In genomic region chr21:43659136-43660000, GRCh38 we compare ENCODE assay signal across 1 cellular context.
TF ChIP-seq lines count a peak whose summit lies in the region.

TSS of gene HSF2BP (minus strand) at chr21:43659488. CDS start at chr21:43658096, 1,392 bp downstream.
A gene with protein sequence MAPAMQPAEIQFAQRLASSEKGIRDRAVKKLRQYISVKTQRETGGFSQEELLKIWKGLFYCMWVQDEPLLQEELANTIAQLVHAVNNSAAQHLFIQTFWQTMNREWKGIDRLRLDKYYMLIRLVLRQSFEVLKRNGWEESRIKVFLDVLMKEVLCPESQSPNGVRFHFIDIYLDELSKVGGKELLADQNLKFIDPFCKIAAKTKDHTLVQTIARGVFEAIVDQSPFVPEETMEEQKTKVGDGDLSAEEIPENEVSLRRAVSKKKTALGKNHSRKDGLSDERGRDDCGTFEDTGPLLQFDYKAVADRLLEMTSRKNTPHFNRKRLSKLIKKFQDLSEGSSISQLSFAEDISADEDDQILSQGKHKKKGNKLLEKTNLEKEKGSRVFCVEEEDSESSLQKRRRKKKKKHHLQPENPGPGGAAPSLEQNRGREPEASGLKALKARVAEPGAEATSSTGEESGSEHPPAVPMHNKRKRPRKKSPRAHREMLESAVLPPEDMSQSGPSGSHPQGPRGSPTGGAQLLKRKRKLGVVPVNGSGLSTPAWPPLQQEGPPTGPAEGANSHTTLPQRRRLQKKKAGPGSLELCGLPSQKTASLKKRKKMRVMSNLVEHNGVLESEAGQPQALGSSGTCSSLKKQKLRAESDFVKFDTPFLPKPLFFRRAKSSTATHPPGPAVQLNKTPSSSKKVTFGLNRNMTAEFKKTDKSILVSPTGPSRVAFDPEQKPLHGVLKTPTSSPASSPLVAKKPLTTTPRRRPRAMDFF (plus strand): TSS chr21:43659560. CDS start chr21:43659665, 105 bp downstream.

TF ChIP-seq in HepG2, 621 proteins besides CTCF, POLR2A, EP300 and RAD21 (continues in another document):
- TF ChIP-seq, protein P1, sequence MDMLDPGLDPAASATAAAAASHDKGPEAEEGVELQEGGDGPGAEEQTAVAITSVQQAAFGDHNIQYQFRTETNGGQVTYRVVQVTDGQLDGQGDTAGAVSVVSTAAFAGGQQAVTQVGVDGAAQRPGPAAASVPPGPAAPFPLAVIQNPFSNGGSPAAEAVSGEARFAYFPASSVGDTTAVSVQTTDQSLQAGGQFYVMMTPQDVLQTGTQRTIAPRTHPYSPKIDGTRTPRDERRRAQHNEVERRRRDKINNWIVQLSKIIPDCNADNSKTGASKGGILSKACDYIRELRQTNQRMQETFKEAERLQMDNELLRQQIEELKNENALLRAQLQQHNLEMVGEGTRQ (IDR thresholded peaks at IDR 0.05; ENCODE audit: low read depth, low read length) = no peak
- TF ChIP-seq, protein P1 (CRISPR knock-in tag; IDR thresholded peaks at IDR 0.05; ENCODE audit: borderline replicate concordance) = no peak; the same call in 1 of the 2 replicates
- no peak; the same call in 1 of the 2 replicates for TF ChIP-seq ZNF230 (CRISPR knock-in tag; IDR thresholded peaks at IDR 0.05)
- no peak for TF ChIP-seq GABPA (IDR thresholded peaks at IDR 0.05; ENCODE audit: low read depth, low read length)
- TF ChIP-seq GABPA (CRISPR knock-in tag; IDR thresholded peaks at IDR 0.05; ENCODE audit: low read depth) = no peak
- 0 out of 2 replicates have a peak, but pooled peaks have one; percentile 52 for TF ChIP-seq CBX5 (CRISPR knock-in tag; IDR thresholded peaks at IDR 0.05; ENCODE audit: borderline replicate concordance)
- TF ChIP-seq KDM5B (CRISPR knock-in tag; IDR thresholded peaks at IDR 0.05; ENCODE audit: borderline replicate concordance) = peak; percentile 98
- no peak for TF ChIP-seq HNRNPUL1 (IDR thresholded peaks at IDR 0.05; ENCODE audit: low read depth, low read length)
- peak; percentile 77 for TF ChIP-seq ZNF800 (CRISPR knock-in tag; IDR thresholded peaks at IDR 0.05)
- peak; percentile 57; the same call in 1 of the 2 replicates for TF ChIP-seq CREM (IDR thresholded peaks at IDR 0.05)
- TF ChIP-seq CREM (CRISPR knock-in tag; IDR thresholded peaks at IDR 0.05) = peak; percentile 71; the same call in 1 of the 2 replicates
- 0 out of 2 replicates have a peak, but pooled peaks have one; percentile 31 for TF ChIP-seq SMAD1 (CRISPR knock-in tag; IDR thresholded peaks at IDR 0.05; ENCODE audit: borderline replicate concordance, low read depth)
- TF ChIP-seq ZNF260 (CRISPR knock-in tag; IDR thresholded peaks at IDR 0.05; ENCODE audit: borderline replicate concordance, low read depth) = no peak
- TF ChIP-seq ZNF558 (CRISPR knock-in tag; IDR thresholded peaks at IDR 0.05; ENCODE audit: borderline replicate concordance) = peak; percentile 98; the same call in 1 of the 2 replicates
- TF ChIP-seq MAFF (IDR thresholded peaks at IDR 0.05; ENCODE audit: low read depth, low read length) = no peak
- TF ChIP-seq MBD4 (IDR thresholded peaks at IDR 0.05; ENCODE audit: borderline replicate concordance, low read length) = no peak
- TF ChIP-seq, protein P2, sequence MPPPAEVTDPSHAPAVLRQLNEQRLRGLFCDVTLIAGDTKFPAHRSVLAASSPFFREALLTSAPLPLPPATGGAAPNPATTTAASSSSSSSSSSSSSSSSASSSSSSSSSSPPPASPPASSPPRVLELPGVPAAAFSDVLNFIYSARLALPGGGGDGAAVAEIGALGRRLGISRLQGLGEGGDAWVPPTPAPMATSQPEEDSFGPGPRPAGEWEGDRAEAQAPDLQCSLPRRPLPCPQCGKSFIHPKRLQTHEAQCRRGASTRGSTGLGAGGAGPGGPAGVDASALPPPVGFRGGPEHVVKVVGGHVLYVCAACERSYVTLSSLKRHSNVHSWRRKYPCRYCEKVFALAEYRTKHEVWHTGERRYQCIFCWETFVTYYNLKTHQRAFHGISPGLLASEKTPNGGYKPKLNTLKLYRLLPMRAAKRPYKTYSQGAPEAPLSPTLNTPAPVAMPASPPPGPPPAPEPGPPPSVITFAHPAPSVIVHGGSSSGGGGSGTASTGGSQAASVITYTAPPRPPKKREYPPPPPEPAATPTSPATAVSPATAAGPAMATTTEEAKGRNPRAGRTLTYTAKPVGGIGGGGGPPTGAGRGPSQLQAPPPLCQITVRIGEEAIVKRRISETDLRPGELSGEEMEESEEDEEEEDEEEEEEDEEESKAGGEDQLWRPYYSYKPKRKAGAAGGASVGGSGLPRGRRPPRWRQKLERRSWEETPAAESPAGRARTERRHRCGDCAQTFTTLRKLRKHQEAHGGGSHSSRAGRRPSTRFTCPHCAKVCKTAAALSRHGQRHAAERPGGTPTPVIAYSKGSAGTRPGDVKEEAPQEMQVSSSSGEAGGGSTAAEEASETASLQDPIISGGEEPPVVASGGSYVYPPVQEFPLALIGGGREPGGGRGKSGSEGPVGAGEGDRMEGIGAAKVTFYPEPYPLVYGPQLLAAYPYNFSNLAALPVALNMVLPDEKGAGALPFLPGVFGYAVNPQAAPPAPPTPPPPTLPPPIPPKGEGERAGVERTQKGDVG (CRISPR knock-in tag; IDR thresholded peaks at IDR 0.05; ENCODE audit: borderline replicate concordance) = peak; percentile 83
- TF ChIP-seq HOXA9 (CRISPR knock-in tag; IDR thresholded peaks at IDR 0.05; ENCODE audit: borderline replicate concordance) = no peak; the same call in 1 of the 2 replicates
- peak; percentile 78 for TF ChIP-seq REXO4 (CRISPR knock-in tag; IDR thresholded peaks at IDR 0.05; ENCODE audit: borderline replicate concordance)
- TF ChIP-seq TEAD3 (CRISPR knock-in tag; optimal IDR thresholded peaks at IDR 0.05; ENCODE audit: borderline replicate concordance) = peak; percentile 80
- TF ChIP-seq MIER3 (CRISPR knock-in tag; IDR thresholded peaks at IDR 0.05; ENCODE audit: borderline replicate concordance) = no peak
- peak; percentile 99 for TF ChIP-seq ZNF687 (CRISPR knock-in tag; IDR thresholded peaks at IDR 0.05)
- no peak for TF ChIP-seq HMGA1 (CRISPR knock-in tag; conservative IDR thresholded peaks at IDR 0.05)
- no peak for TF ChIP-seq KDM1A (CRISPR knock-in tag; IDR thresholded peaks at IDR 0.05)
- TF ChIP-seq ZHX2 (IDR thresholded peaks at IDR 0.05; ENCODE audit: low read depth) = peak; percentile 86
- TF ChIP-seq ZHX2 (CRISPR knock-in tag; IDR thresholded peaks at IDR 0.05; ENCODE audit: borderline replicate concordance) = peak; percentile 97
- peak; percentile 99 for TF ChIP-seq ZFY (CRISPR knock-in tag; IDR thresholded peaks at IDR 0.05)
- TF ChIP-seq DMAP1 (CRISPR knock-in tag; IDR thresholded peaks at IDR 0.05) = peak; percentile 96
- peak; percentile 67; the same call in 1 of the 2 replicates for TF ChIP-seq NRL (CRISPR knock-in tag; IDR thresholded peaks at IDR 0.05; ENCODE audit: borderline replicate concordance)
- TF ChIP-seq ZNF557 (CRISPR knock-in tag; IDR thresholded peaks at IDR 0.05) = peak; percentile 91; the same call in 1 of the 2 replicates
- TF ChIP-seq YY1 (IDR thresholded peaks at IDR 0.05; ENCODE audit: insufficient read depth, insufficient replicate concordance, low read depth, low read length) = peak; percentile 84
- no peak for TF ChIP-seq MIXL1 (CRISPR knock-in tag; IDR thresholded peaks at IDR 0.05)
- TF ChIP-seq, protein P3, sequence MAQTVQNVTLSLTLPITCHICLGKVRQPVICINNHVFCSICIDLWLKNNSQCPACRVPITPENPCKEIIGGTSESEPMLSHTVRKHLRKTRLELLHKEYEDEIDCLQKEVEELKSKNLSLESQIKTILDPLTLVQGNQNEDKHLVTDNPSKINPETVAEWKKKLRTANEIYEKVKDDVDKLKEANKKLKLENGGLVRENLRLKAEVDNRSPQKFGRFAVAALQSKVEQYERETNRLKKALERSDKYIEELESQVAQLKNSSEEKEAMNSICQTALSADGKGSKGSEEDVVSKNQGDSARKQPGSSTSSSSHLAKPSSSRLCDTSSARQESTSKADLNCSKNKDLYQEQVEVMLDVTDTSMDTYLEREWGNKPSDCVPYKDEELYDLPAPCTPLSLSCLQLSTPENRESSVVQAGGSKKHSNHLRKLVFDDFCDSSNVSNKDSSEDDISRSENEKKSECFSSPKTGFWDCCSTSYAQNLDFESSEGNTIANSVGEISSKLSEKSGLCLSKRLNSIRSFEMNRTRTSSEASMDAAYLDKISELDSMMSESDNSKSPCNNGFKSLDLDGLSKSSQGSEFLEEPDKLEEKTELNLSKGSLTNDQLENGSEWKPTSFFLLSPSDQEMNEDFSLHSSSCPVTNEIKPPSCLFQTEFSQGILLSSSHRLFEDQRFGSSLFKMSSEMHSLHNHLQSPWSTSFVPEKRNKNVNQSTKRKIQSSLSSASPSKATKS (CRISPR knock-in tag; IDR thresholded peaks at IDR 0.05) = no peak
- TF ChIP-seq MATR3 (CRISPR knock-in tag; IDR thresholded peaks at IDR 0.05) = no peak
- TF ChIP-seq RFX3 (CRISPR knock-in tag; IDR thresholded peaks at IDR 0.05) = no peak
- TF ChIP-seq GTF3A (CRISPR knock-in tag; conservative IDR thresholded peaks at IDR 0.05) = no peak
